In the genomic region with DNA sequence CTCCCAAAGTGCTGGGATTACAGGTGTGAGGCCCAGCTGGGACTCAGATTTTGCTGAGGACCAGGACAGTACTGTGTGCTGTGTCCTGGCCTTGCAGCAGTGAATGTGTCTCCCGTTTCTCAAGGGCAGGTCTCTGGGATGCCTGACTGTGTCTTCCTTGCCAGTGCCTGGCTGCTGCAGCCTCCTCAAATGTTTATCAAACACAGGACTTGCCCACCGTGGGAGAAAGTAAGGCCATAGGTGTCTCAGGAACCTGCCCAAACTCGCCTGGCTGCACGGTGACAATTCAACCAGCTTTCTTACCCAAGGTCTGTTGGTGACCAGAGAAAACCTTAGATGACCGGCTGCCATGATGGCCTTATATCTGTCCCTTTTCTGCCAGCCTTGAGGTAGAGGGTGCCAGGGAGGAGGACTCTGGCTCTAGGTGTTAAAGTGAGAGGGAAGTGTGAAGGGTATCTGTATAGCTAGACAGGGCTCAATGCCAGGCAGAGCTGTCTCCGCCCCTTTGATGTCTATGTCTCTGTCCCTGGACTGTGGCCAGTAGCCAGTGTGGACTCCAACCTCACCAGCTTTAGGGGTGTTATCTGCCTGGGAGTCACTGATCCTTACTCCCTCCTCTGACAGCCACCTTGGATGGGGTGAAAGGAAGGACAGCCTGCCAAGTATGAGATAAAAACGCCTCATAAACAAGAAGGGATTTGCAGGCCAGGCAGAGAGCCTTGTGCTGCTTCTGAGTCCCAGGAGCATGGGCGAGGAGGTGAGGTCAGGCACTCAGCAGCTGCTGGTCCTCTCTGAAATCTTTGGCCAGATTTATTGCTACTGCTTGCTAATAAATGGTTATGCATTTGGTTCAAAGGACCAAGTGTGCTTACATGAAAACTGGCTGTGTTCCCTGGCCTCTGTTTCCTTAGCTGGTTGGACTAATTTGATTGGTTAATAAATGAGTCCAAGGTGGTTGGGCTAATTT, we compare ENCODE assay signal across 9 cellular contexts. TPM values are rescaled to one million over a fixed set of nuclear protein-coding genes. Genes with fewer than 3 reads are reported as not detected.
DNase-seq lines count a peak whose midpoint lies in the region; ATAC-seq lines count a peak whose summit lies in the region.
"Had no signal": no experiment of that assay in that cellular context is flagged by ENCODE, and none has a peak within 500 bp of the region (broad histone marks: within the 10 kb centered on the region; RNA-seq: fewer than 3 reads in every experiment).

No MANE protein-coding gene starts in this region.

- H3K36me3 ChIP-seq in aorta (ENCODE audit: control insufficient read depth in 1 of 2, insufficient read depth in 2 of 2, low read length in 1 of 2), result no peaks in the 10 kb centered on the region

- peaks cover 77% of the 10 kb centered on the region for H3K4me1 Mint-ChIP-seq in activated naive CD4-positive, alpha-beta T cell treated with anti-CD3 and anti-CD28 coated beads, Interleukin-2, amount 50 U/mL, for 24 hours

- no peak overlapping the region for H3K4me3 Mint-ChIP-seq in activated naive CD4-positive, alpha-beta T cell treated with anti-CD3 and anti-CD28 coated beads, Interleukin-2, amount 50 U/mL, for 24 hours
- H3K4me3 Mint-ChIP-seq: memory B cell had no signal

- H3K27ac Mint-ChIP-seq in activated naive CD4-positive, alpha-beta T cell treated with anti-CD3 and anti-CD28 coated beads, Interleukin-2, amount 50 U/mL, for 24 hours, result peak overlapping the region; percentile 62
- H3K27ac Mint-ChIP-seq in activated naive CD4-positive, alpha-beta T cell treated with anti-CD3 and anti-CD28 coated beads, Interleukin-2, amount 50 U/mL, for 72 hours, result peak overlapping the region in 1 of 2 donors; percentile 15
- H3K27ac Mint-ChIP-seq: memory B cell had no signal

- peaks cover 4% of the 10 kb centered on the region for H3K36me3 Mint-ChIP-seq in activated naive CD4-positive, alpha-beta T cell treated with anti-CD3 and anti-CD28 coated beads, Interleukin-2, amount 50 U/mL, for 24 hours
- no peaks in the 10 kb centered on the region for H3K36me3 Mint-ChIP-seq in activated naive CD4-positive, alpha-beta T cell treated with anti-CD3 and anti-CD28 coated beads, Interleukin-2, amount 50 U/mL, for 72 hours

- no peak for DNase-seq in activated naive CD4-positive, alpha-beta T cell treated with anti-CD3 and anti-CD28 coated beads, Interleukin-2, amount 50 U/mL, for 72 hours (ENCODE audit: low spot score in 2 of 2)
- DNase-seq in epithelial cell of prostate (ENCODE audit: low read depth, low spot score) (no peak), mucosa of gallbladder (ENCODE audit: low spot score) (peak; percentile 90), aorta (no peak), NCI-H748 (lab: John Stamatoyannopoulos, UW; ENCODE audit: unreplicated experiment) (no peak)

- H3K9me3 ChIP-seq in aorta (ENCODE audit: control insufficient read depth, low read length), result no peaks in the 10 kb centered on the region

- H3K27ac ChIP-seq in epithelial cell of prostate (peak overlapping the region; percentile 31), aorta (ENCODE audit: low read depth in 1 of 2, low read length in 2 of 2) (no peak overlapping the region)

- H3K27me3 Mint-ChIP-seq in activated naive CD4-positive, alpha-beta T cell treated with anti-CD3 and anti-CD28 coated beads, Interleukin-2, amount 50 U/mL, for 24 hours, result no peaks in the 10 kb centered on the region
- H3K27me3 Mint-ChIP-seq: memory B cell had no signal

- H3K27me3 ChIP-seq in aorta (ENCODE audit: control insufficient read depth in 1 of 2, insufficient read depth in 2 of 2, low read length in 1 of 2), result no peaks in the 10 kb centered on the region

- WGBS in aorta, 2 donors, result 85 to 90% methylated on average over 8 of the region's 8 CpGs

- peaks cover 0 to 7% of the 10 kb centered on the region in 2 donors for H3K4me1 ChIP-seq in aorta (ENCODE audit: control insufficient read depth in 1 of 2, insufficient read depth in 2 of 2, low read length in 2 of 2)

- no peaks in the 10 kb centered on the region for H3K9me3 Mint-ChIP-seq in activated naive CD4-positive, alpha-beta T cell treated with anti-CD3 and anti-CD28 coated beads, Interleukin-2, amount 50 U/mL, for 24 hours
- no peaks in the 10 kb centered on the region for H3K9me3 Mint-ChIP-seq in activated naive CD4-positive, alpha-beta T cell treated with anti-CD3 and anti-CD28 coated beads, Interleukin-2, amount 50 U/mL, for 72 hours
- H3K9me3 Mint-ChIP-seq: memory B cell had no signal

- intact Hi-C loops in aorta (cut with DNase I), result no loop called here

- ATAC-seq in activated naive CD4-positive, alpha-beta T cell treated with anti-CD3 and anti-CD28 coated beads, Interleukin-2, amount 50 U/mL, for 72 hours, result no peak
- ATAC-seq in aorta (ENCODE audit: low FRiP score), result peak; percentile 47
- ATAC-seq in HG03196 (IDR thresholded peaks at IDR 0.05; ENCODE audit: unreplicated experiment), result no peak
- ATAC-seq in GM18861 (IDR thresholded peaks at IDR 0.05; ENCODE audit: unreplicated experiment), result no peak

- H3K4me3 ChIP-seq in aorta (ENCODE audit: low read length in 2 of 2), result no peak overlapping the region

RNA-seq across cellular contexts. Expression of a gene that starts 22.3 kb away (rescaled TPM):
- 1 to 10 TPM; 6.7 to 8.5 TPM for total RNA-seq in activated naive CD4-positive, alpha-beta T cell treated with anti-CD3 and anti-CD28 coated beads, Interleukin-2, amount 50 U/mL, for 72 hours
- total RNA-seq in mucosa of gallbladder, result 31.2 TPM
- 10 to 100 TPM; 16.5 to 18.2 TPM for total RNA-seq in aorta
- 1 to 10 TPM; 3.6 to 6.6 TPM for polyA plus RNA-seq in aorta
